Comparison of ENCODE assay signal across 1 cellular context in the genomic region with DNA sequence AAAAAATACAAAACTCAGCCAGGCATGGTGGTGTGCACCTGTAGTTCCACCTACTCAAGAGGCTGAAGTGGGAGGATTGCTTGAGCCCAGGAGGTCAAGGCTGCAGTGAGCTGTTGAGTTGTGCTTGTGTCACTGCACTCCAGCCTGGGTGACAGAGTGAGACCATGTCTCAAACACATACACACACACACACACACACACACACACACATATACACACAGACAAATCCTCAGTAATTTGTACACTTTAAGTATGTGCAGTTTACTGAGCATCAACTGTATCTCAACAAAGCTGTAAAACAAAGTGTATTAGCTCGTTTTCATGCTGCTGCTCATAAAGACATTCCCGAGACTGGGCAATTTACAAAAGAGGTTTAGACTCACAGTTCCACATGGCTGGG.
TF ChIP-seq lines count a peak whose summit lies in the region.

No MANE protein-coding gene starts in this region.

TF ChIP-seq in HepG2, 621 proteins besides CTCF, POLR2A, EP300 and RAD21:
- TF ChIP-seq ZNF446 (CRISPR knock-in tag; IDR thresholded peaks at IDR 0.05) = no peak
- no peak for TF ChIP-seq WIZ (CRISPR knock-in tag; IDR thresholded peaks at IDR 0.05)
- TF ChIP-seq, protein P1, sequence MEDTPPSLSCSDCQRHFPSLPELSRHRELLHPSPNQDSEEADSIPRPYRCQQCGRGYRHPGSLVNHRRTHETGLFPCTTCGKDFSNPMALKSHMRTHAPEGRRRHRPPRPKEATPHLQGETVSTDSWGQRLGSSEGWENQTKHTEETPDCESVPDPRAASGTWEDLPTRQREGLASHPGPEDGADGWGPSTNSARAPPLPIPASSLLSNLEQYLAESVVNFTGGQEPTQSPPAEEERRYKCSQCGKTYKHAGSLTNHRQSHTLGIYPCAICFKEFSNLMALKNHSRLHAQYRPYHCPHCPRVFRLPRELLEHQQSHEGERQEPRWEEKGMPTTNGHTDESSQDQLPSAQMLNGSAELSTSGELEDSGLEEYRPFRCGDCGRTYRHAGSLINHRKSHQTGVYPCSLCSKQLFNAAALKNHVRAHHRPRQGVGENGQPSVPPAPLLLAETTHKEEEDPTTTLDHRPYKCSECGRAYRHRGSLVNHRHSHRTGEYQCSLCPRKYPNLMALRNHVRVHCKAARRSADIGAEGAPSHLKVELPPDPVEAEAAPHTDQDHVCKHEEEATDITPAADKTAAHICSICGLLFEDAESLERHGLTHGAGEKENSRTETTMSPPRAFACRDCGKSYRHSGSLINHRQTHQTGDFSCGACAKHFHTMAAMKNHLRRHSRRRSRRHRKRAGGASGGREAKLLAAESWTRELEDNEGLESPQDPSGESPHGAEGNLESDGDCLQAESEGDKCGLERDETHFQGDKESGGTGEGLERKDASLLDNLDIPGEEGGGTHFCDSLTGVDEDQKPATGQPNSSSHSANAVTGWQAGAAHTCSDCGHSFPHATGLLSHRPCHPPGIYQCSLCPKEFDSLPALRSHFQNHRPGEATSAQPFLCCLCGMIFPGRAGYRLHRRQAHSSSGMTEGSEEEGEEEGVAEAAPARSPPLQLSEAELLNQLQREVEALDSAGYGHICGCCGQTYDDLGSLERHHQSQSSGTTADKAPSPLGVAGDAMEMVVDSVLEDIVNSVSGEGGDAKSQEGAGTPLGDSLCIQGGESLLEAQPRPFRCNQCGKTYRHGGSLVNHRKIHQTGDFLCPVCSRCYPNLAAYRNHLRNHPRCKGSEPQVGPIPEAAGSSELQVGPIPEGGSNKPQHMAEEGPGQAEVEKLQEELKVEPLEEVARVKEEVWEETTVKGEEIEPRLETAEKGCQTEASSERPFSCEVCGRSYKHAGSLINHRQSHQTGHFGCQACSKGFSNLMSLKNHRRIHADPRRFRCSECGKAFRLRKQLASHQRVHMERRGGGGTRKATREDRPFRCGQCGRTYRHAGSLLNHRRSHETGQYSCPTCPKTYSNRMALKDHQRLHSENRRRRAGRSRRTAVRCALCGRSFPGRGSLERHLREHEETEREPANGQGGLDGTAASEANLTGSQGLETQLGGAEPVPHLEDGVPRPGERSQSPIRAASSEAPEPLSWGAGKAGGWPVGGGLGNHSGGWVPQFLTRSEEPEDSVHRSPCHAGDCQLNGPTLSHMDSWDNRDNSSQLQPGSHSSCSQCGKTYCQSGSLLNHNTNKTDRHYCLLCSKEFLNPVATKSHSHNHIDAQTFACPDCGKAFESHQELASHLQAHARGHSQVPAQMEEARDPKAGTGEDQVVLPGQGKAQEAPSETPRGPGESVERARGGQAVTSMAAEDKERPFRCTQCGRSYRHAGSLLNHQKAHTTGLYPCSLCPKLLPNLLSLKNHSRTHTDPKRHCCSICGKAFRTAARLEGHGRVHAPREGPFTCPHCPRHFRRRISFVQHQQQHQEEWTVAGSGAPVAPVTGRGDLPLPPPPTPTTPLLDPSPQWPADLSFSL (CRISPR knock-in tag; IDR thresholded peaks at IDR 0.05) = peak; percentile 75
- no peak for TF ChIP-seq NR1H2 (CRISPR knock-in tag; IDR thresholded peaks at IDR 0.05; ENCODE audit: borderline replicate concordance, low read depth)
- TF ChIP-seq ZMYM3 (CRISPR knock-in tag; IDR thresholded peaks at IDR 0.05) = 0 out of 2 replicates have a peak, but pooled peaks have one; percentile 16
- TF ChIP-seq, protein P2, sequence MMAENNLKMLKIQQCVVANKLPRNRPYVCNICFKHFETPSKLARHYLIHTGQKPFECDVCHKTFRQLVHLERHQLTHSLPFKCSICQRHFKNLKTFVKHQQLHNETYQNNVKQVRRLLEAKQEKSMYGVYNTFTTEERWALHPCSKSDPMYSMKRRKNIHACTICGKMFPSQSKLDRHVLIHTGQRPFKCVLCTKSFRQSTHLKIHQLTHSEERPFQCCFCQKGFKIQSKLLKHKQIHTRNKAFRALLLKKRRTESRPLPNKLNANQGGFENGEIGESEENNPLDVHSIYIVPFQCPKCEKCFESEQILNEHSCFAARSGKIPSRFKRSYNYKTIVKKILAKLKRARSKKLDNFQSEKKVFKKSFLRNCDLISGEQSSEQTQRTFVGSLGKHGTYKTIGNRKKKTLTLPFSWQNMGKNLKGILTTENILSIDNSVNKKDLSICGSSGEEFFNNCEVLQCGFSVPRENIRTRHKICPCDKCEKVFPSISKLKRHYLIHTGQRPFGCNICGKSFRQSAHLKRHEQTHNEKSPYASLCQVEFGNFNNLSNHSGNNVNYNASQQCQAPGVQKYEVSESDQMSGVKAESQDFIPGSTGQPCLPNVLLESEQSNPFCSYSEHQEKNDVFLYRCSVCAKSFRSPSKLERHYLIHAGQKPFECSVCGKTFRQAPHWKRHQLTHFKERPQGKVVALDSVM (CRISPR knock-in tag; IDR thresholded peaks at IDR 0.05) = peak; percentile 57; the same call in 1 of the 2 replicates
- TF ChIP-seq SALL1 (CRISPR knock-in tag; IDR thresholded peaks at IDR 0.05) = 0 out of 2 replicates have a peak, but pooled peaks have one; percentile 11
- no peak for TF ChIP-seq ZNF678 (CRISPR knock-in tag; IDR thresholded peaks at IDR 0.05)
- no peak for TF ChIP-seq ZNF12 (CRISPR knock-in tag; IDR thresholded peaks at IDR 0.05)
- no peak for TF ChIP-seq RFX3 (CRISPR knock-in tag; IDR thresholded peaks at IDR 0.05)
TF ChIP-seq in HepG2: peak in this region for 4.
